Comparison of ENCODE assay signal across 1 cellular context in genomic region chr10:132698761-132699391, GRCh38.
TF ChIP-seq lines count a peak whose summit lies in the region.

No MANE protein-coding gene starts in this region.

TF ChIP-seq in H1, 55 proteins besides CTCF, POLR2A, EP300 and RAD21:
- TF ChIP-seq RXRA (IDR thresholded peaks at IDR 0.05; ENCODE audit: insufficient read depth, low read depth, low read length) (no peak), JUND (IDR thresholded peaks at IDR 0.05; ENCODE audit: low read length) (no peak), POLR2AphosphoS5 (IDR thresholded peaks at IDR 0.05; ENCODE audit: low read depth, low read length) (no peak), JUN (IDR thresholded peaks at IDR 0.05; ENCODE audit: low read depth, low read length) (no peak), FOSL1 (IDR thresholded peaks at IDR 0.05; ENCODE audit: insufficient read depth, low read depth, low read length) (no peak), KDM4A (IDR thresholded peaks at IDR 0.05; ENCODE audit: low read depth, low read length, severe bottlenecking) (no peak), BCL11A (IDR thresholded peaks at IDR 0.05; ENCODE audit: low read depth in 2 of 2, low read length in 2 of 2) (no peak), EZH2 (IDR thresholded peaks at IDR 0.05; ENCODE audit: low read depth, low read length, severe bottlenecking) (no peak), GTF2F1 (IDR thresholded peaks at IDR 0.05; ENCODE audit: borderline replicate concordance, low read depth, low read length) (no peak), CHD7 (IDR thresholded peaks at IDR 0.05; ENCODE audit: insufficient replicate concordance, low read length) (no peak), YY1 (IDR thresholded peaks at IDR 0.05; ENCODE audit: low read depth, low read length) (no peak), E2F6 (IDR thresholded peaks at IDR 0.05) (no peak), ZNF274 (IDR thresholded peaks at IDR 0.05; ENCODE audit: borderline replicate concordance, extremely low read depth, low read length) (no peak), TCF12 (IDR thresholded peaks at IDR 0.05; ENCODE audit: low read depth, low read length) (no peak)
